ENCODE assay signal across 1 cellular context in the genomic region with DNA sequence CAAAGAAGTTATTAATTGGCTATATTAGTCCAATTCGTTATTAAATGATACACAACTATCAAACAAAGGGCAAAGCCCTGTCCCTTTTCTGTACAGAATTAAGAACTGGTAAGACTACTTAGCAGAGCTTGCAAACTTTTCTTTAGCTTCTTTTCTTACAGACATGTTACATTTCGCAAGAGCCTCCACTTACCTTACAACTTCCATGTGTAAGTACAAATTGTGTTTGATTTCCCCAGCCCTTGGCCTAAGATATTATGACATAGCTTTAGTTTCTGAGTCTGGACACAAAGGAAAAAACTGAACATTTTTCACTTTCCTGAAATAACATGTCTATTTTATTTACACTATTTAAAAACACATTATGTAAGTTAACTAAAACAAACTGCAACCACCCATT.
TF ChIP-seq lines count a peak whose summit lies in the region.

No MANE protein-coding gene starts in this region.

TF ChIP-seq in HepG2, 621 proteins besides CTCF, POLR2A, EP300 and RAD21:
- TF ChIP-seq, protein P1, sequence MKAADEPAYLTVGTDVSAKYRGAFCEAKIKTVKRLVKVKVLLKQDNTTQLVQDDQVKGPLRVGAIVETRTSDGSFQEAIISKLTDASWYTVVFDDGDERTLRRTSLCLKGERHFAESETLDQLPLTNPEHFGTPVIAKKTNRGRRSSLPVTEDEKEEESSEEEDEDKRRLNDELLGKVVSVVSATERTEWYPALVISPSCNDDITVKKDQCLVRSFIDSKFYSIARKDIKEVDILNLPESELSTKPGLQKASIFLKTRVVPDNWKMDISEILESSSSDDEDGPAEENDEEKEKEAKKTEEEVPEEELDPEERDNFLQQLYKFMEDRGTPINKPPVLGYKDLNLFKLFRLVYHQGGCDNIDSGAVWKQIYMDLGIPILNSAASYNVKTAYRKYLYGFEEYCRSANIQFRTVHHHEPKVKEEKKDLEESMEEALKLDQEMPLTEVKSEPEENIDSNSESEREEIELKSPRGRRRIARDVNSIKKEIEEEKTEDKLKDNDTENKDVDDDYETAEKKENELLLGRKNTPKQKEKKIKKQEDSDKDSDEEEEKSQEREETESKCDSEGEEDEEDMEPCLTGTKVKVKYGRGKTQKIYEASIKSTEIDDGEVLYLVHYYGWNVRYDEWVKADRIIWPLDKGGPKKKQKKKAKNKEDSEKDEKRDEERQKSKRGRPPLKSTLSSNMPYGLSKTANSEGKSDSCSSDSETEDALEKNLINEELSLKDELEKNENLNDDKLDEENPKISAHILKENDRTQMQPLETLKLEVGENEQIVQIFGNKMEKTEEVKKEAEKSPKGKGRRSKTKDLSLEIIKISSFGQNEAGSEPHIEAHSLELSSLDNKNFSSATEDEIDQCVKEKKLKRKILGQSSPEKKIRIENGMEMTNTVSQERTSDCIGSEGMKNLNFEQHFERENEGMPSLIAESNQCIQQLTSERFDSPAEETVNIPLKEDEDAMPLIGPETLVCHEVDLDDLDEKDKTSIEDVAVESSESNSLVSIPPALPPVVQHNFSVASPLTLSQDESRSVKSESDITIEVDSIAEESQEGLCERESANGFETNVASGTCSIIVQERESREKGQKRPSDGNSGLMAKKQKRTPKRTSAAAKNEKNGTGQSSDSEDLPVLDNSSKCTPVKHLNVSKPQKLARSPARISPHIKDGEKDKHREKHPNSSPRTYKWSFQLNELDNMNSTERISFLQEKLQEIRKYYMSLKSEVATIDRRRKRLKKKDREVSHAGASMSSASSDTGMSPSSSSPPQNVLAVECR (CRISPR knock-in tag; IDR thresholded peaks at IDR 0.05; ENCODE audit: borderline replicate concordance), result 0 out of 2 replicates have a peak, but pooled peaks have one; percentile 28
- TF ChIP-seq, protein P2, sequence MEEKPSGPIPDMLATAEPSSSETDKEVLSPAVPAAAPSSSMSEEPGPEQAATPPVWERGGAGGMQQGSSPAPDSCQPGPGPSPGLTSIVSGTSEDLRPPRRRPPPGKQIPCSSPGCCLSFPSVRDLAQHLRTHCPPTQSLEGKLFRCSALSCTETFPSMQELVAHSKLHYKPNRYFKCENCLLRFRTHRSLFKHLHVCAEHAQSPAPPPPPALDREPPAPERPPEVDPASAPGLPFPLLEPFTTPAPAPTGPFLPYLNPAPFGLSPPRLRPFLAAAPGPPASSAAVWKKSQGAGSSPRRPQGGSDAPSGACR (CRISPR knock-in tag; IDR thresholded peaks at IDR 0.05), result 0 out of 2 replicates have a peak, but pooled peaks have one; percentile 48
- TF ChIP-seq, protein P3, sequence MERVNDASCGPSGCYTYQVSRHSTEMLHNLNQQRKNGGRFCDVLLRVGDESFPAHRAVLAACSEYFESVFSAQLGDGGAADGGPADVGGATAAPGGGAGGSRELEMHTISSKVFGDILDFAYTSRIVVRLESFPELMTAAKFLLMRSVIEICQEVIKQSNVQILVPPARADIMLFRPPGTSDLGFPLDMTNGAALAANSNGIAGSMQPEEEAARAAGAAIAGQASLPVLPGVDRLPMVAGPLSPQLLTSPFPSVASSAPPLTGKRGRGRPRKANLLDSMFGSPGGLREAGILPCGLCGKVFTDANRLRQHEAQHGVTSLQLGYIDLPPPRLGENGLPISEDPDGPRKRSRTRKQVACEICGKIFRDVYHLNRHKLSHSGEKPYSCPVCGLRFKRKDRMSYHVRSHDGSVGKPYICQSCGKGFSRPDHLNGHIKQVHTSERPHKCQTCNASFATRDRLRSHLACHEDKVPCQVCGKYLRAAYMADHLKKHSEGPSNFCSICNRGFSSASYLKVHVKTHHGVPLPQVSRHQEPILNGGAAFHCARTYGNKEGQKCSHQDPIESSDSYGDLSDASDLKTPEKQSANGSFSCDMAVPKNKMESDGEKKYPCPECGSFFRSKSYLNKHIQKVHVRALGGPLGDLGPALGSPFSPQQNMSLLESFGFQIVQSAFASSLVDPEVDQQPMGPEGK (CRISPR knock-in tag; IDR thresholded peaks at IDR 0.05), result no peak
- no peak for TF ChIP-seq FOXP1 (IDR thresholded peaks at IDR 0.05)
- no peak for TF ChIP-seq FOXP1 (CRISPR knock-in tag; IDR thresholded peaks at IDR 0.05)
- no peak for TF ChIP-seq SP2 (CRISPR knock-in tag; IDR thresholded peaks at IDR 0.05)
- no peak for TF ChIP-seq CREB1 (IDR thresholded peaks at IDR 0.05)
- 0 out of 2 replicates have a peak, but pooled peaks have one; percentile 27 for TF ChIP-seq CREB1 (CRISPR knock-in tag; IDR thresholded peaks at IDR 0.05)
- TF ChIP-seq GTF2F1 (IDR thresholded peaks at IDR 0.05; ENCODE audit: low read length), result no peak
- no peak for TF ChIP-seq ZNF205 (CRISPR knock-in tag; IDR thresholded peaks at IDR 0.05)
- TF ChIP-seq CEBPG (CRISPR knock-in tag; IDR thresholded peaks at IDR 0.05), result peak; percentile 57; the same call in 1 of the 2 replicates
- TF ChIP-seq CEBPB (IDR thresholded peaks at IDR 0.05; ENCODE audit: borderline replicate concordance, low read depth, low read length), result peak; percentile 69; the same call in 1 of the 2 replicates
